32 cellular contexts compared by ENCODE assay signal in the genomic region with DNA sequence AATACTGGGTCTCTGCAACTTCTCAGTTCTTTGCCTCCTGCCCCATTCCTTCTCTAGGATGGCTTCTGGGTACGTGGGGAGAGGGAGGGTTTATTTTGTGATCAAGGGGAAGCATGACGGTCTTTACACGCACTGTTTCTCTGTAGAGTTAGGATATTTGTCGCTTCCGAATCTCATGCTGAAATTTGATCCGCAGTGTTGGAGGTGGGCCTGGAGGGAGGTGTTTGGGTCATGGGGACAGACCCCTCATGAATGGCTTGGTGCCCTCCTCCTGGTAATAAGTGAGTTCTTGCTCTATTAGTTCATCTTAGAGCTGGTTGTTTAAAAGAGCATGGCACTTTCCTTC.
"Had no signal": no experiment of that assay in that cellular context is flagged by ENCODE, and none has a peak within 500 bp of the region (broad histone marks: within the 10 kb centered on the region; RNA-seq: fewer than 3 reads in every experiment).

No MANE protein-coding gene starts in this region.

- H3K4me1 ChIP-seq: testis had no signal

- H3K9me3 ChIP-seq: testis had no signal

- H3K27ac Mint-ChIP-seq: activated CD4-positive, alpha-beta memory T cell treated with anti-CD3 and anti-CD28 coated beads for 36 hours; activated CD4-positive, alpha-beta T cell treated with anti-CD3 and anti-CD28 coated beads, Interleukin-2, amount 10 ng/mL, durations not matched to agents 24 days and 14 days; activated naive CD4-positive, alpha-beta T cell treated with anti-CD3 and anti-CD28 coated beads, Interleukin-2, amount 10 ng/mL, durations not matched to agents 7 days and 5 days; dendritic cell treated with granulocyte-macrophage colony-stimulating factor and Interleukin-4, amounts not matched to agents 40 ng/mL and 50 ng/mL, for 4 days; endodermal cell; naive thymus-derived CD8-positive, alpha-beta T cell had no signal

- H3K4me2 ChIP-seq: neural progenitor cell had no signal

- H2AFZ ChIP-seq: neural progenitor cell had no signal

- ATAC-seq: activated CD4-positive, CD25-positive, alpha-beta regulatory T cell treated with anti-CD3 and anti-CD28 coated beads, Interleukin-2, amount 50 U/mL, for 24 hours; esophagus mucosa; left cardiac atrium; naive thymus-derived CD8-positive, alpha-beta T cell; right cardiac atrium; stimulated activated naive CD8-positive, alpha-beta T cell treated with anti-CD3 and anti-CD28 coated beads, Interleukin-15, Interleukin-2, amounts not matched to agents 100 U/mL and 50 U/mL, for 24 hours had no signal

- FAIRE-seq: astrocyte, keratinocyte, TTC549, urothelium cell line had no signal

- H3K4me1 Mint-ChIP-seq: activated CD4-positive, alpha-beta T cell treated with anti-CD3 and anti-CD28 coated beads, Interleukin-2, amount 10 ng/mL, durations not matched to agents 24 days and 14 days; activated naive CD4-positive, alpha-beta T cell treated with anti-CD3 and anti-CD28 coated beads, Interleukin-2, amount 10 ng/mL, durations not matched to agents 7 days and 5 days; naive thymus-derived CD8-positive, alpha-beta T cell had no signal

- H3K36me3 ChIP-seq: brain microvascular endothelial cell, neural progenitor cell had no signal

- H3K27me3 Mint-ChIP-seq: activated CD4-positive, alpha-beta memory T cell treated with anti-CD3 and anti-CD28 coated beads for 36 hours; activated CD4-positive, alpha-beta T cell treated with anti-CD3 and anti-CD28 coated beads, Interleukin-2, amount 10 ng/mL, durations not matched to agents 24 days and 14 days; activated naive CD4-positive, alpha-beta T cell treated with anti-CD3 and anti-CD28 coated beads, Interleukin-2, amount 10 ng/mL, durations not matched to agents 7 days and 5 days; dendritic cell treated with granulocyte-macrophage colony-stimulating factor and Interleukin-4, amounts not matched to agents 40 ng/mL and 50 ng/mL, for 4 days; naive thymus-derived CD8-positive, alpha-beta T cell had no signal

- H3K27me3 ChIP-seq: brain microvascular endothelial cell, neural progenitor cell, testis had no signal

- H3K36me3 Mint-ChIP-seq: activated CD4-positive, alpha-beta memory T cell treated with anti-CD3 and anti-CD28 coated beads for 36 hours; activated naive CD4-positive, alpha-beta T cell treated with anti-CD3 and anti-CD28 coated beads, Interleukin-2, amount 10 ng/mL, durations not matched to agents 7 days and 5 days; naive thymus-derived CD8-positive, alpha-beta T cell had no signal

- H3K27ac ChIP-seq: brain microvascular endothelial cell, neural progenitor cell, testis, VCaP had no signal

- H3K4me3 ChIP-seq: neural progenitor cell, testis had no signal

- H3K9ac ChIP-seq: neural progenitor cell had no signal

- DNase-seq: activated CD4-positive, alpha-beta memory T cell treated with anti-CD3 and anti-CD28 coated beads for 36 hours; activated CD4-positive, alpha-beta T cell treated with anti-CD3 and anti-CD28 coated beads, Interleukin-2, amount 10 ng/mL, durations not matched to agents 24 days and 14 days; activated CD8-positive, alpha-beta memory T cell treated with anti-CD3 and anti-CD28 coated beads, Interleukin-2, amount 50 U/mL, for 4 hours; activated gamma-delta T cell; activated naive CD4-positive, alpha-beta T cell treated with anti-CD3 and anti-CD28 coated beads, Interleukin-2, amount 10 ng/mL, durations not matched to agents 7 days and 5 days; activated T-cell treated with anti-CD3 and anti-CD28 coated beads, Interleukin-2, amount 50 U/mL, for 1 hour; amniotic stem cell; brain microvascular endothelial cell; endodermal cell; foreskin fibroblast; hippocampal formation; left cardiac atrium; midbrain; naive thymus-derived CD8-positive, alpha-beta T cell; occipital lobe; posterior cingulate gyrus; right cardiac atrium; stimulated activated CD4-positive, alpha-beta T cell treated with anti-CD3 and anti-CD28 coated beads, Interleukin-12 subunit alpha, Interleukin-12 subunit beta, amount 100 ng/mL, for 4 hours; stimulated activated CD4-positive, alpha-beta T cell treated with anti-CD3 and anti-CD28 coated beads, Interleukin-4, amount 100 ng/mL, for 1 hour; stimulated activated naive CD8-positive, alpha-beta T cell treated with anti-CD3 and anti-CD28 coated beads, Interleukin-15, Interleukin-2, amounts not matched to agents 100 U/mL and 50 U/mL, for 24 hours; T-helper 9 cell; testis; trophoblast cell had no signal

- H3K4me3 Mint-ChIP-seq: activated CD4-positive, alpha-beta memory T cell treated with anti-CD3 and anti-CD28 coated beads for 36 hours; activated CD4-positive, alpha-beta T cell treated with anti-CD3 and anti-CD28 coated beads, Interleukin-2, amount 10 ng/mL, durations not matched to agents 24 days and 14 days; activated naive CD4-positive, alpha-beta T cell treated with anti-CD3 and anti-CD28 coated beads, Interleukin-2, amount 10 ng/mL, durations not matched to agents 7 days and 5 days; dendritic cell treated with granulocyte-macrophage colony-stimulating factor and Interleukin-4, amounts not matched to agents 40 ng/mL and 50 ng/mL, for 4 days; endodermal cell; naive thymus-derived CD8-positive, alpha-beta T cell; neural progenitor cell had no signal
